ENCODE assay signal across 16 cellular contexts in genomic region chr4:7758444-7758815, GRCh38.
DNase-seq lines count a peak whose midpoint lies in the region; ATAC-seq and TF ChIP-seq lines count a peak whose summit lies in the region.
"Had no signal": no experiment of that assay in that cellular context is flagged by ENCODE, and none has a peak within 500 bp of the region (broad histone marks: within the 10 kb centered on the region; RNA-seq: fewer than 3 reads in every experiment).

No MANE protein-coding gene starts in this region.

- TF ChIP-seq CTCF in OCI-LY7 (conservative IDR thresholded peaks at IDR 0.05; ENCODE audit: low read length) (no peak), chondrocyte (IDR thresholded peaks at IDR 0.05) (no peak), sigmoid colon (IDR thresholded peaks at IDR 0.05) (no peak)

- no peak overlapping the region for H3K4me3 Mint-ChIP-seq in chondrocyte (ENCODE audit: unreplicated experiment)

- no peaks in the 10 kb centered on the region for H3K9me3 Mint-ChIP-seq in chondrocyte (ENCODE audit: low read depth)

- intact Hi-C loops in Right ventricle myocardium superior (cut with DNase I): no loop called here
- intact Hi-C loops in left cardiac atrium (cut with DNase I): no loop called here
- intact Hi-C loops in OCI-LY7 (cut with micrococcal nuclease; ENCODE audit: unreplicated experiment): no loop called here
- intact Hi-C loops in sigmoid colon (cut with DNase I): no loop called here

- TF ChIP-seq POLR2A in sigmoid colon (IDR thresholded peaks at IDR 0.05): no peak

- peak overlapping the region; percentile 78; the same call in 1 of the 2 replicates for H2AFZ ChIP-seq in OCI-LY7 (ENCODE audit: low read length)

- peaks cover 17% of the 10 kb centered on the region for H3K36me3 Mint-ChIP-seq in chondrocyte (ENCODE audit: low read depth)

- ATAC-seq in Right ventricle myocardium superior (ENCODE audit: poor library complexity): no peak
- no peak for ATAC-seq in left cardiac atrium
- ATAC-seq: left lobe of liver had no signal

- peak; percentile 35 for DNase-seq in Right ventricle myocardium superior
- no peak for DNase-seq in left cardiac atrium
- no peak for DNase-seq in OCI-LY7 (ENCODE audit: low spot score)
- DNase-seq in chondrocyte (ENCODE audit: low spot score): peak; percentile 36
- no peak for DNase-seq in sigmoid colon
- no peak for DNase-seq in UCSD-AML1 (lab: John Stamatoyannopoulos, UW; ENCODE audit: unreplicated experiment)
- no peak for DNase-seq in NCI-H1694 treated with DMSO at 0.1 percent for 48 hours (lab: John Stamatoyannopoulos, UW)
- no peak for DNase-seq in stimulated activated CD4-positive, alpha-beta T cell treated with anti-CD3 and anti-CD28 coated beads, Interleukin-2, amount 100 ng/mL, for 24 hours
- DNase-seq: anterior cingulate cortex; GF-D8; NCI-H1436; NK-92 treated with Interleukin-12 subunit alpha and Interleukin-12 subunit beta, amount 100 ng/mL, for 24 hours; stimulated activated CD4-positive, alpha-beta T cell treated with anti-CD3 and anti-CD28 coated beads, Interleukin-4, amount 100 ng/mL, for 4 hours; stimulated activated CD8-positive, alpha-beta memory T cell treated with anti-CD3 and anti-CD28 coated beads, Interleukin-4, amount 100 ng/mL, for 48 hours had no signal

- no TSS peak for BruUV-seq in OCI-LY7 (replicated peaks; lab: Mats Ljungman, UMichigan)

- H3K9me3 ChIP-seq in OCI-LY7 (ENCODE audit: low read length): no peaks in the 10 kb centered on the region
- H3K9me3 ChIP-seq in sigmoid colon: no peaks in the 10 kb centered on the region
- H3K9me3 ChIP-seq: thoracic aorta had no signal

- H3K27ac Mint-ChIP-seq in chondrocyte (ENCODE audit: unreplicated experiment): no peak overlapping the region

- 87 to 89% methylated on average over 11 of the region's 11 CpGs for WGBS in sigmoid colon, 2 donors

- H3K4me3 ChIP-seq in OCI-LY7 (ENCODE audit: low read depth, low read length, poor library complexity, severe bottlenecking) (no peak overlapping the region), sigmoid colon (no peak overlapping the region)

- no peaks in the 10 kb centered on the region for H3K27me3 Mint-ChIP-seq in chondrocyte (ENCODE audit: low read depth)

- no peaks in the 10 kb centered on the region for H3K4me1 Mint-ChIP-seq in chondrocyte (ENCODE audit: low read depth)

- H3K4me2 ChIP-seq in OCI-LY7 (ENCODE audit: low read length): no peak overlapping the region

- POLR2A ChIA-PET in OCI-LY7 (lab: Charles Lee): interaction anchor here (1.2 kb wide), 1 partner anchor 21 kb away, joined by 4 read pairs; no protein-coding TSS in a partner anchor

- H3K27ac ChIP-seq in OCI-LY7 (ENCODE audit: low read depth, low read length, poor library complexity, severe bottlenecking) (no peak overlapping the region), sigmoid colon (peak overlapping the region in 3 of 4 donors; percentile 45 to 76 (median 70))
- H3K27ac ChIP-seq: thoracic aorta had no signal

- no peaks in the 10 kb centered on the region for H3K27me3 ChIP-seq in sigmoid colon

- no peaks in the 10 kb centered on the region for H3K9me2 ChIP-seq in OCI-LY7 (ENCODE audit: insufficient read depth, low read length)

- CTCF ChIA-PET in OCI-LY7 (lab: Charles Lee; ENCODE audit: unreplicated experiment): no interaction called here

- no peak for TF ChIP-seq EP300 in sigmoid colon (IDR thresholded peaks at IDR 0.05)

- no peaks in the 10 kb centered on the region for H4K20me1 ChIP-seq in OCI-LY7 (ENCODE audit: insufficient read depth, low read length)

- H3K36me3 ChIP-seq in OCI-LY7 (ENCODE audit: insufficient read depth, low read length) (no peaks in the 10 kb centered on the region), sigmoid colon (peaks cover 0 to 30% (median 10%) of the 10 kb centered on the region in 4 donors)

- H3K4me1 ChIP-seq in OCI-LY7 (ENCODE audit: insufficient read depth, low read length, poor library complexity, severe bottlenecking) (peaks cover 8% of the 10 kb centered on the region), sigmoid colon (peaks cover 0 to 27% (median 25%) of the 10 kb centered on the region in 4 donors)

- H3K79me2 ChIP-seq in OCI-LY7 (ENCODE audit: insufficient read depth, low read depth, low read length): no peaks in the 10 kb centered on the region

Comparison
In these comparisons a context has a peak if more than half of its experiments do, and no peak if none do; other contexts are left out.
1. DNase-seq: peak in Right ventricle myocardium superior (single experiment) and chondrocyte (single experiment); none in left cardiac atrium (single experiment), OCI-LY7 (single experiment), sigmoid colon (single experiment), UCSD-AML1 (single experiment), NCI-H1694 treated with DMSO at 0.1 percent for 48 hours (single experiment) and stimulated activated CD4-positive, alpha-beta T cell treated with anti-CD3 and anti-CD28 coated beads, Interleukin-2, amount 100 ng/mL, for 24 hours (0 of 2).